Comparison of ENCODE assay signal across 1 cellular context in genomic region chr5:149944666-149945065, GRCh38.
TF ChIP-seq lines count a peak whose summit lies in the region.

Gene PDE6A (minus strand): TSS chr5:149944793. CDS start chr5:149944673, 120 bp downstream.

TF ChIP-seq in A549, 52 proteins besides CTCF, POLR2A, EP300 and RAD21 (continued from another document):
- TF ChIP-seq HMGXB4 (CRISPR knock-in tag; IDR thresholded peaks at IDR 0.05; ENCODE audit: borderline replicate concordance) (no peak), TFCP2L1 (CRISPR knock-in tag; IDR thresholded peaks at IDR 0.05) (no peak), EHF (CRISPR knock-in tag; IDR thresholded peaks at IDR 0.05) (no peak), CHD4 (IDR thresholded peaks at IDR 0.05; ENCODE audit: borderline replicate concordance) (no peak), BCL3 (IDR thresholded peaks at IDR 0.05) (no peak), USF2 (IDR thresholded peaks at IDR 0.05) (no peak), FOSB (CRISPR knock-in tag; IDR thresholded peaks at IDR 0.05) (no peak), ATOH8 (CRISPR knock-in tag; IDR thresholded peaks at IDR 0.05; ENCODE audit: low read depth) (no peak), MAX (IDR thresholded peaks at IDR 0.05) (no peak)
